In the genomic region with DNA sequence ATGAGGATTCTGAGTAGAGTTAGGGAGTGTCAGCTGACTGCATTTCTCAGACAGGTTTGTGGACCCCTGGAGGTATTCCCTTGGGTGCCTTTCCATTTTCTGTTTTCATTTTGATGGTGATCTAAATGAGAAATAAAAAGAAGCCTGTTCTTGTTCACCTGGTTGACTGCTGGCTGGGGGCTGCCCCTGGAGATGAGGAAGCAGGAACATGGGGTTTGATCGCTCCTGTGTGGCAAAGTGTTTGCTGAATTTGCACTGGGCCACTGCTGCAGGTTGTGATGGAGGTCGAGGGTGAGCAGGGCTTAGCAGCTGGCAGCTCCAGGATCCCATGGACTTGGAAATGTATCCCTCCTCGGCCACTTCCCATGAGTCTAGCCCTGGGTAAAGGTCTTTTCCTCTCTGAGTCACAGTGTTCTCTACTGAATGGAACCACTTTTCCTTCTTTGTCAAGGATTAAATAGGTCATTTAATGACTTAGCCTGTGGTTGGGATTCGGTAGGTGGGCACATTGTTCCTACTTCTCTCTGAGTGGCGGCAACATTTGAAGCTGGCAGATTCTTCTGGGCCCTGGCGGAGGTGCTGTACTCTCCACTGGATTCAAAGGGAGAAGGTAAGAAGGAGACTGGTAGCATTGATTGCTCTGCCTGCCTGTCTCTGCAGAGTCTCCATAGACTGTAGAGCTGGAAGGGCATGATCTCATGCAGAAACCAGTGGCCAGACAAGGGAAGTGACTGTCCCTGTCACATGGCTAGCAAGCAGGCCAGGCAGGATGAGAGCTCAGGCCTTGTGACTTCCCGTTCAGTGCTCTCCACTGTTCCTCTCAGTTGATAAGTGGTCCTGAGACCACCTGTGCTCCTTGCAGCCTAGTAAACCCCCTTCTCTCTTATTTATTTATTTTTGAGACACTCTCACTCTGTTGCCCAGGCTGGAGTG, we compare ENCODE assay signal across 10 cellular contexts. TPM values are rescaled to one million over a fixed set of nuclear protein-coding genes. Genes with fewer than 3 reads are reported as not detected.
DNase-seq lines count a peak whose midpoint lies in the region; ATAC-seq and TF ChIP-seq lines count a peak whose summit lies in the region.
"Had no signal": no experiment of that assay in that cellular context is flagged by ENCODE, and none has a peak within 500 bp of the region (broad histone marks: within the 10 kb centered on the region; RNA-seq: fewer than 3 reads in every experiment).

No MANE protein-coding gene starts in this region.

- ATAC-seq in GM19351 (IDR thresholded peaks at IDR 0.05; ENCODE audit: unreplicated experiment) (no peak), GM21825 (IDR thresholded peaks at IDR 0.05; ENCODE audit: unreplicated experiment) (no peak)
- ATAC-seq: foreskin keratinocyte had no signal

- H3K36me3 ChIP-seq in muscle layer of duodenum (ENCODE audit: control insufficient read depth in 1 of 2, insufficient read depth in 2 of 2, low read length in 2 of 2), result no peaks in the 10 kb centered on the region

- H3K4me3 ChIP-seq in epithelial cell of proximal tubule (ENCODE audit: low read depth, low read length) (no peak overlapping the region), muscle layer of duodenum (ENCODE audit: low read depth in 1 of 2, low read length in 2 of 2) (no peak overlapping the region)

- H3K27ac ChIP-seq in muscle layer of duodenum (ENCODE audit: low read length), result peak overlapping the region; percentile 35
- H3K27ac ChIP-seq: foreskin keratinocyte had no signal

- no peaks in the 10 kb centered on the region for H3K27me3 ChIP-seq in muscle layer of duodenum (ENCODE audit: low read depth, low read length)
- H3K27me3 ChIP-seq: foreskin keratinocyte had no signal

- peaks cover 0 to 6% of the 10 kb centered on the region in 2 donors for H3K4me1 ChIP-seq in muscle layer of duodenum (ENCODE audit: control insufficient read depth in 1 of 2, insufficient read depth in 2 of 2, low read length in 2 of 2)
- H3K4me1 ChIP-seq: foreskin keratinocyte had no signal

- no peak for TF ChIP-seq CTCF in epithelial cell of proximal tubule (conservative IDR thresholded peaks at IDR 0.05; ENCODE audit: low read depth, low read length)

- DNase-seq in Ammon's horn (ENCODE audit: low spot score), result peak; percentile 87
- DNase-seq in NCI-H69 (lab: John Stamatoyannopoulos, UW), result peak; percentile 24
- peak; percentile 75 for DNase-seq in epithelial cell of proximal tubule (ENCODE audit: low read depth)
- no peak for DNase-seq in KG1 (lab: John Stamatoyannopoulos, UW)
- DNase-seq in epidermal melanocyte (ENCODE audit: insufficient read length, low spot score), result no peak
- DNase-seq: activated naive CD4-positive, alpha-beta T cell; foreskin keratinocyte had no signal

- no peaks in the 10 kb centered on the region for H3K9me3 ChIP-seq in muscle layer of duodenum (ENCODE audit: control insufficient read depth in 1 of 2, low read length in 2 of 2)

RNA-seq across cellular contexts. Expression of a gene that starts 17.9 kb away (rescaled TPM):
- 4.1 and 6.7 TPM in 2 replicates for total RNA-seq in epithelial cell of proximal tubule

RNA-seq across cellular contexts. Expression of a gene that starts 29.4 kb away (rescaled TPM):
- not detected in 2 replicates for total RNA-seq in epithelial cell of proximal tubule
- total RNA-seq: foreskin keratinocyte had no signal

RNA-seq across cellular contexts. Expression of a gene that starts 52.6 kb away (rescaled TPM):
- 0.36 TPM in 1 of 2 replicates, not detected in the other for total RNA-seq in epithelial cell of proximal tubule

Comparison
In these comparisons a context has a peak if more than half of its experiments do, and no peak if none do; other contexts are left out.
1. DNase-seq: peak in Ammon's horn (single experiment), NCI-H69 (single experiment) and epithelial cell of proximal tubule (single experiment); none in KG1 (single experiment) and epidermal melanocyte (single experiment).